In genomic region chr1:23132033-23132432, GRCh38 we compare ENCODE assay signal across 22 cellular contexts.
"Had no signal": no experiment of that assay in that cellular context is flagged by ENCODE, and none has a peak within 500 bp of the region (broad histone marks: within the 10 kb centered on the region; RNA-seq: fewer than 3 reads in every experiment).

No MANE protein-coding gene starts in this region.

- H3K4me1 ChIP-seq: gastrocnemius medialis, right lobe of liver, upper lobe of right lung had no signal

- H3K4me1 Mint-ChIP-seq: endodermal cell had no signal

- H3K27me3 ChIP-seq: gastrocnemius medialis, heart right ventricle, neural progenitor cell, ovary, right lobe of liver, upper lobe of right lung had no signal

- H2AFZ ChIP-seq: neural progenitor cell had no signal

- H3K27ac ChIP-seq: gastrocnemius medialis, heart right ventricle, ovary, right lobe of liver, upper lobe of right lung had no signal

- DNase-seq: activated CD4-positive, alpha-beta T cell treated with anti-CD3 and anti-CD28 coated beads for 1 hour; activated CD4-positive, alpha-beta T cell treated with anti-CD3 and anti-CD28 coated beads, Interleukin-2, amount 50 U/mL, for 48 hours; activated gamma-delta T cell treated with Interleukin-2 at 50 U/mL for 16 hours; anterior cingulate cortex; central memory CD4-positive, alpha-beta T cell; endodermal cell; gastrocnemius medialis; heart right ventricle; immature natural killer cell; mesenchymal stem cell; mucosa of descending colon; naive B cell; ovary; right lobe of liver; small intestine; stimulated activated CD4-positive, alpha-beta T cell treated with anti-CD3 and anti-CD28 coated beads, Interleukin-15, amount 100 ng/mL, for 24 hours; stimulated activated CD4-positive, alpha-beta T cell treated with anti-CD3 and anti-CD28 coated beads, Interleukin-2, amount 100 ng/mL, for 48 hours; upper lobe of right lung had no signal

- H3K9me3 Mint-ChIP-seq: brain; endodermal cell; immature natural killer cell; naive B cell; neural progenitor cell; T-helper 1 cell treated with Interleukin-12 subunit alpha and Interleukin-12 subunit beta and Interleukin-4 antibody, amounts not matched to agents 30 μg/mL and 1 μg/mL, for 36 hours had no signal

- H3K36me3 Mint-ChIP-seq: naive B cell had no signal

- H3K36me3 ChIP-seq: gastrocnemius medialis, neural progenitor cell, ovary, right lobe of liver, upper lobe of right lung had no signal

- H3K9me3 ChIP-seq: gastrocnemius medialis, heart right ventricle, mucosa of descending colon, ovary, right lobe of liver, upper lobe of right lung had no signal

- H3K27me3 Mint-ChIP-seq: brain, naive B cell had no signal

- H3K27ac Mint-ChIP-seq: brain; endodermal cell; neural progenitor cell; T-helper 1 cell treated with Interleukin-12 subunit alpha and Interleukin-12 subunit beta and Interleukin-4 antibody, amounts not matched to agents 30 μg/mL and 1 μg/mL, for 36 hours had no signal

- H3K4me3 ChIP-seq: gastrocnemius medialis, heart right ventricle, mucosa of descending colon, neural progenitor cell, ovary, right lobe of liver, upper lobe of right lung had no signal

- ATAC-seq: gastrocnemius medialis, heart right ventricle, mucosa of descending colon, right lobe of liver, upper lobe of right lung had no signal

- FAIRE-seq: colon, small intestine had no signal

- H3K4me3 Mint-ChIP-seq: brain; endodermal cell; immature natural killer cell; naive B cell; neural progenitor cell; T-helper 1 cell treated with Interleukin-12 subunit alpha and Interleukin-12 subunit beta and Interleukin-4 antibody, amounts not matched to agents 30 μg/mL and 1 μg/mL, for 36 hours had no signal

- H3K4me2 ChIP-seq: neural progenitor cell had no signal
